19 cellular contexts compared by ENCODE assay signal in the genomic region with DNA sequence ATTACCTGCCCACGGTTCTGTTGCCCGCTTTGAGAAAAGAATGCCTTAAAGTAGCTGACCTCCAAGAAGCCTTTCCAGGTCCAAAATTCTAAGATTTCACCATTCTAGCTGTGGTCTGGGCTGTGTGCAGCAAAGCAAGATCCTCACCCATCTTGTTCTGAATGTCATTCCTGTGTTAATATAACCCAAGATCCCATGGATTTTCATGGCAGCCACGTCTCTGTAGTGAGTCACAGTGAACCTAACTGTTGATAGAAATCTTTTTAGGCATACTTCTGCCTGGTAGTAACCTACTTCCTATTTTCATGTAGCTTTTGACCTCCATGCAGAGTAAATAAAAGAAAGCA.
"Had no signal": no experiment of that assay in that cellular context is flagged by ENCODE, and none has a peak within 500 bp of the region (broad histone marks: within the 10 kb centered on the region; RNA-seq: fewer than 3 reads in every experiment).

No MANE protein-coding gene starts in this region.

- H3K4me3 ChIP-seq: gastrocnemius medialis, left lung, neural progenitor cell, prostate gland, skin epidermis, suprapubic skin had no signal

- H3K9me3 ChIP-seq: gastrocnemius medialis, left lung, prostate gland, suprapubic skin had no signal

- ATAC-seq: activated CD4-positive, alpha-beta T cell treated with anti-CD3 and anti-CD28 coated beads for 36 hours; activated CD8-positive, alpha-beta memory T cell treated with anti-CD3 and anti-CD28 coated beads, Interleukin-2, amount 10 ng/mL, durations not matched to agents 7 days and 5 days; gastrocnemius medialis; left lung; right cardiac atrium; stimulated activated naive CD8-positive, alpha-beta T cell treated with anti-CD3 and anti-CD28 coated beads, Interleukin-15, amount 100 ng/mL, for 72 hours had no signal

- H3K4me1 ChIP-seq: gastrocnemius medialis, prostate gland, suprapubic skin had no signal

- H2AFZ ChIP-seq: neural progenitor cell had no signal

- H3K4me2 ChIP-seq: neural progenitor cell had no signal

- FAIRE-seq: endometrium, kidney had no signal

- DNase-seq: activated CD4-positive, alpha-beta memory T cell treated with anti-CD3 and anti-CD28 coated beads, Interleukin-2, amount 10 ng/mL, durations not matched to agents 7 days and 5 days; activated CD4-positive, alpha-beta T cell treated with anti-CD3 and anti-CD28 coated beads for 36 hours; activated CD8-positive, alpha-beta memory T cell treated with anti-CD3 and anti-CD28 coated beads, Interleukin-2, amount 10 ng/mL, durations not matched to agents 7 days and 5 days; cortex of kidney; erythroblast; gastrocnemius medialis; head of caudate nucleus; kidney; left lung; naive B cell; right cardiac atrium; stimulated activated CD4-positive, alpha-beta T cell treated with anti-CD3 and anti-CD28 coated beads, Interleukin-15, amount 100 ng/mL, for 24 hours; stimulated activated CD4-positive, alpha-beta T cell treated with anti-CD3 and anti-CD28 coated beads, Interleukin-2, amount 100 ng/mL, for 48 hours; stimulated activated naive CD8-positive, alpha-beta T cell treated with anti-CD3 and anti-CD28 coated beads, Interleukin-15, amount 100 ng/mL, for 72 hours had no signal

- H3K36me3 ChIP-seq: gastrocnemius medialis, left lung, neural progenitor cell, prostate gland, suprapubic skin had no signal

- H3K9ac ChIP-seq: neural progenitor cell had no signal

- H3K27ac ChIP-seq: gastrocnemius medialis, left lung, neural progenitor cell, prostate gland, skin epidermis, suprapubic skin had no signal

- H3K27me3 ChIP-seq: gastrocnemius medialis, left lung, neural progenitor cell, suprapubic skin had no signal
